ENCODE assay signal across 1 cellular context in genomic region chrX:130861462-130861861, GRCh38.
TF ChIP-seq lines count a peak whose summit lies in the region.

No MANE protein-coding gene starts in this region.

TF ChIP-seq in SK-N-SH, 30 proteins besides CTCF, POLR2A, EP300 and RAD21 (continued from another document):
- TF ChIP-seq ZBTB33 (IDR thresholded peaks at IDR 0.05; ENCODE audit: borderline replicate concordance, low read depth) (no peak), IRF3 (IDR thresholded peaks at IDR 0.05; ENCODE audit: low read depth, low read length) (no peak), RCOR1 (IDR thresholded peaks at IDR 0.05; ENCODE audit: low read length) (no peak), RXRA (IDR thresholded peaks at IDR 0.05; ENCODE audit: borderline replicate concordance, low read depth) (no peak)
